28 cellular contexts compared by ENCODE assay signal in the genomic region with DNA sequence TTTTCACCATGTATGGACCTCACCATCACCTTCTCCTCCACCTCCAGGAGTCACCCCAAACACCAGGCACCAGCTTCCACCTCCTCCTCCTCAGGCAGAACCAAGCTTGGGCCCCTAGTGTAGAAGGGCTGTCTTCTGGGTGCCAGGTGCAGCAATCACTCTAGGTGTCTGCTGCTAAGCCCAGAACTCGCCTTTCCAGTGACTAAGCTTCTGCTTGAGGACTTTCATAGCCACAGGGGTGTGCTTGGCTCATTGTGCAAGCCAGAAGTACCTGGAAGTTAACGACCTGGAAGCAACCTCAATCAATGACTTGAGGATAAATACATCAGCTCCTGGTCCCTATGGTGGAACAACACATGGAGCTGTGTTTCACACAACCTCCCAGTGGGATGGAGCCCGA.
"Had no signal": no experiment of that assay in that cellular context is flagged by ENCODE, and none has a peak within 500 bp of the region (broad histone marks: within the 10 kb centered on the region; RNA-seq: fewer than 3 reads in every experiment).

No MANE protein-coding gene starts in this region.

- H3K4me1 ChIP-seq: left lung, lower lobe of right lung, pancreas, prostate gland, right atrium auricular region, right lobe of liver, stomach, testis, thyroid gland, transverse colon, upper lobe of left lung, vagina had no signal

- FAIRE-seq: islet of Langerhans, kidney, pancreas had no signal

- H3K9me3 ChIP-seq: lower lobe of right lung, pancreas, prostate gland, right atrium auricular region, right lobe of liver, testis, thyroid gland, transverse colon had no signal

- H3K36me3 ChIP-seq: left lung, lower lobe of right lung, pancreas, prostate gland, right atrium auricular region, right lobe of liver, stomach, thyroid gland, transverse colon, upper lobe of left lung, vagina had no signal

- H3K27ac ChIP-seq: left lung, lower lobe of right lung, pancreas, prostate gland, right atrium auricular region, right lobe of liver, stomach, testis, thyroid gland, transverse colon, upper lobe of left lung, vagina had no signal

- H3K4me3 ChIP-seq: left lung, lower lobe of right lung, pancreas, prostate gland, right atrium auricular region, right lobe of liver, stomach, testis, thyroid gland, transverse colon, upper lobe of left lung, vagina had no signal

- DNase-seq: hypothalamus; immature natural killer cell; kidney; left colon; left lung; lower lobe of right lung; mesendoderm; naive B cell; nucleus accumbens; pancreas; posterior cingulate gyrus; right lobe of liver; stimulated activated CD4-positive, alpha-beta T cell treated with anti-CD3 and anti-CD28 coated beads, Interleukin-12 subunit alpha, Interleukin-12 subunit beta, amount 100 ng/mL, for 4 hours; stimulated activated CD4-positive, alpha-beta T cell treated with anti-CD3 and anti-CD28 coated beads, Interleukin-15, amount 100 ng/mL, for 24 hours; stimulated activated CD4-positive, alpha-beta T cell treated with anti-CD3 and anti-CD28 coated beads, Interleukin-2, amount 100 ng/mL, for 24 hours; stimulated activated CD4-positive, alpha-beta T cell treated with anti-CD3 and anti-CD28 coated beads, Interleukin-4, amount 100 ng/mL, for 1 hour; stimulated activated naive B cell treated with anti-CD40 and anti-IgM and Interleukin-4, amounts not matched to agents 10 μg/mL and 1 μg/mL and 100 μg/mL, for 72 hours; stimulated activated naive CD8-positive, alpha-beta T cell treated with anti-CD3 and anti-CD28 coated beads, Interleukin-15, Interleukin-2, amounts not matched to agents 100 U/mL and 50 U/mL, for 24 hours; stomach; testis; thyroid gland; transverse colon; upper lobe of left lung had no signal

- H3K27me3 ChIP-seq: left lung, pancreas, right atrium auricular region, right lobe of liver, stomach, testis, thyroid gland, transverse colon, upper lobe of left lung, vagina had no signal

- ATAC-seq: left colon; left lung; lower lobe of right lung; natural killer cell treated with Interleukin-12 subunit alpha and Interleukin-12 subunit beta and Interleukin-15 and Interleukin-18, amount 100 ng/mL, for 72 hours; pancreas; right lobe of liver; stimulated activated naive B cell treated with anti-CD40 and anti-IgM and Interleukin-4, amounts not matched to agents 10 μg/mL and 1 μg/mL and 100 μg/mL, for 72 hours; stimulated activated naive CD8-positive, alpha-beta T cell treated with anti-CD3 and anti-CD28 coated beads, Interleukin-15, Interleukin-2, amounts not matched to agents 100 U/mL and 50 U/mL, for 24 hours had no signal
